Comparison of ENCODE assay signal across 1 cellular context in genomic region chr1:46687095-46687659, GRCh38.
TF ChIP-seq lines count a peak whose summit lies in the region.

No MANE protein-coding gene starts in this region.

TF ChIP-seq in GM23338, 12 proteins besides CTCF, POLR2A, EP300 and RAD21 (continued from another document):
- TF ChIP-seq ZNF462 (CRISPR knock-in tag; IDR thresholded peaks at IDR 0.05): no peak
